ENCODE assay signal across 26 cellular contexts in the genomic region with DNA sequence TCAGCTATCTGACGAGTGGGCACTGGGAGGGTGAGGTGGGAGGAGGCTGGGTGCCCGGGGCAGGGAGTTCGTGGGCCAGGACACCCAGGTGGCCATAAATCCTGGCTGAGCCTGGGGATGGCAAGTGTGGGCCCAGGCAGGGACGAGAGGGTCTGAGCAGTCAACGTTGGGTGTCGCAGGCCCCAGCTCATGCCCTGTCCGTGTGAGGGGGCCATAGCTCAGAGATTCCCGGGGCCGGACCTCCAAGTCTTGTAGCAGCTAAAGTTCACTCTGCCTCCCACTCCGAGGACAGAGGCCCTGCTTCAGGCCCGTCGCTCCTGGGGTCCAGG. TPM values are rescaled to one million over a fixed set of nuclear protein-coding genes. Genes with fewer than 3 reads are reported as not detected.
"Had no signal": no experiment of that assay in that cellular context is flagged by ENCODE, and none has a peak within 500 bp of the region (broad histone marks: within the 10 kb centered on the region; RNA-seq: fewer than 3 reads in every experiment).

No MANE protein-coding gene starts in this region.

- DNase-seq: IMR-90, Kasumi-1, MM.1S, NCI-H1092 treated with DMSO at 0.1 percent for 48 hours, NCI-H1436, NCI-H187, NCI-H2029, NCI-H2081 treated with DMSO at 0.1 percent for 48 hours, NCI-H2171, NCI-H226, NCI-H446, NCI-H510A, NCI-H524 treated with DMSO at 0.1 percent for 48 hours, NCI-H69, NCI-H774, RPMI8226, SHP77, SK-N-SH, SW 1271, T-cell had no signal

- H3K4me2 ChIP-seq: KMS-11, SK-N-SH had no signal

- H3K27me3 Mint-ChIP-seq: T-cell had no signal

- H3K4me3 ChIP-seq: SJSA1 had no signal

- H3K9me3 Mint-ChIP-seq: T-cell; T-helper 1 cell treated with Interleukin-12 subunit alpha and Interleukin-12 subunit beta and Interleukin-4 antibody, amounts not matched to agents 30 μg/mL and 1 μg/mL, for 36 hours had no signal

- ATAC-seq: HepG2, T-cell had no signal

- H3K9me2 ChIP-seq: SK-N-SH had no signal

- H3K27ac ChIP-seq: KMS-11, SJSA1 had no signal

- H3K4me3 Mint-ChIP-seq: T-cell; T-helper 1 cell treated with Interleukin-12 subunit alpha and Interleukin-12 subunit beta and Interleukin-4 antibody, amounts not matched to agents 30 μg/mL and 1 μg/mL, for 36 hours had no signal

- H3K27me3 ChIP-seq: SJSA1 had no signal

- H3K27ac Mint-ChIP-seq: T-cell; T-helper 1 cell treated with Interleukin-12 subunit alpha and Interleukin-12 subunit beta and Interleukin-4 antibody, amounts not matched to agents 30 μg/mL and 1 μg/mL, for 36 hours had no signal

- H3K9ac ChIP-seq: KMS-11, SK-N-SH had no signal

- H3K36me3 Mint-ChIP-seq: T-cell had no signal

- H3K9me3 ChIP-seq: SJSA1, SK-N-SH had no signal

- FAIRE-seq: HepG2, RCC 7860 had no signal

RNA-seq across cellular contexts. Expression of a gene that starts 54.4 kb away (rescaled TPM):
- total RNA-seq: IMR-90, M059J had no signal
